In genomic region chr6:27474672-27475071, GRCh38 we compare ENCODE assay signal across 11 cellular contexts.
"Had no signal": no experiment of that assay in that cellular context is flagged by ENCODE, and none has a peak within 500 bp of the region (broad histone marks: within the 10 kb centered on the region; RNA-seq: fewer than 3 reads in every experiment).

No MANE protein-coding gene starts in this region.

- H3K27ac ChIP-seq: cardiac muscle cell, foreskin keratinocyte, left lung, skin epidermis, vagina had no signal

- H3K27me3 Mint-ChIP-seq: activated CD4-positive, alpha-beta T cell treated with anti-CD3 and anti-CD28 coated beads for 36 hours had no signal

- H3K27me3 ChIP-seq: cardiac muscle cell, foreskin keratinocyte, left lung, vagina had no signal

- H3K36me3 ChIP-seq: cardiac muscle cell, vagina had no signal

- ATAC-seq: activated CD4-positive, alpha-beta T cell treated with anti-CD3 and anti-CD28 coated beads for 36 hours; foreskin keratinocyte; left lung had no signal

- H3K4me3 ChIP-seq: vagina had no signal

- H3K9me3 ChIP-seq: left lung, vagina had no signal

- H3K27ac Mint-ChIP-seq: activated CD4-positive, alpha-beta T cell treated with anti-CD3 and anti-CD28 coated beads for 36 hours had no signal

- DNase-seq: activated CD4-positive, alpha-beta T cell treated with anti-CD3 and anti-CD28 coated beads for 36 hours; activated T-cell treated with anti-CD3 and anti-CD28 coated beads, Interleukin-2, amount 50 U/mL, for 48 hours; foreskin keratinocyte; head of caudate nucleus; islet precursor cell; left lung; mesendoderm; T-helper 9 cell had no signal
